Comparison of ENCODE assay signal across 9 cellular contexts in the genomic region with DNA sequence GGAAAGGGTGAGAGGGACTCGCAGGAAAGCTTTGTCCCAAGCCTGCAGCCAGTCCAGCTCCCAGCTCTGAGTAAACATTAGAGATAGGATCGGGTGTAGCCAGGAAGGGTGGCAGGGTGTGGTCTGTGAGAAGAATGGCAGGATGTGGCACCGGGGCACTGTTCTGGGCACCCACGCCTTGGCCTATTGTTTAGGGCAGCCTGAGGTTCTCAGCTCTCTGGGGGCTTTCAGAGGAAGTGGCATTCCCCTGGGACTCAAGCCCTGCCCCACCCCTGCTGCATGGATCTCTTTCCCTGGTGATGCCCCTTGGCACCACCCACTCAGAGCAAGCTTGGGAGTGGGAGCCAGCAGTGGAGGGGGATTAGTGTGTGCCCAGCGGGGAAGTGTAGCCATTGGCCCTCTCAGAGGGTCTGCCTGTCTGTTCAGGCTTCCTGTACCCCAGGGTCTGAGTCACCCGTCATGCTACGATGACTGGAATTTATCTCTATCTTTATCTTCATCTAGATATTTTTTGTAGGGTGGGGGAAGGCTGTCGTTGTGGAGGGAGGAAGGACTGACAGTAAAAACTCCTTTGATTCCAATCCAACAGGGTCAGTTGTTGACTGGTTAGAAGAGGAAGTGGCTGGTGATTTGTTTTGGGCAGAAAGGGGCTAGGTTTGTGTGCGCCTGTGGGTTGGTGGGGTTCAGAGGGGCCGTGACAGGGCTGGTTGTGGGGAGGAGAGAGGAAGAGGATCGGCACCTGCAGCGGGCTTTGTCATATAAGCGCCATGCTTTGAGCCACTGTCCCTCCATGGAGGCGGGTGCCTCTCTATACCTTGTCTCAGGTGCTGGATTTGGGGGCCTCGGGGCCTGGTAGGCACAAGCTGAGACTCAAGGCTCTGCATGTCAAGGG. TPM values are rescaled to one million over a fixed set of nuclear protein-coding genes. Genes with fewer than 3 reads are reported as not detected.
DNase-seq lines count a peak whose midpoint lies in the region; ATAC-seq and TF ChIP-seq lines count a peak whose summit lies in the region.
"Had no signal": no experiment of that assay in that cellular context is flagged by ENCODE, and none has a peak within 500 bp of the region (broad histone marks: within the 10 kb centered on the region; RNA-seq: fewer than 3 reads in every experiment).

No MANE protein-coding gene starts in this region.

- no peaks in the 10 kb centered on the region for H3K36me3 Mint-ChIP-seq in activated CD8-positive, alpha-beta T cell treated with anti-CD3 and anti-CD28 coated beads for 36 hours (ENCODE audit: low read depth)
- H3K36me3 Mint-ChIP-seq in immature natural killer cell, result no peaks in the 10 kb centered on the region

- intact Hi-C loops in activated CD8-positive, alpha-beta T cell treated with anti-CD3 and anti-CD28 coated beads for 36 hours (cut with micrococcal nuclease), result no loop called here

- peak; percentile 21 for DNase-seq in activated CD4-positive, alpha-beta T cell treated with anti-CD3 and anti-CD28 coated beads for 48 hours
- DNase-seq in activated CD4-positive, alpha-beta T cell treated with anti-CD3 and anti-CD28 coated beads, Interleukin-2, amount 50 U/mL, for 1 hour, result no peak
- peak; percentile 47 for DNase-seq in activated CD8-positive, alpha-beta T cell treated with anti-CD3 and anti-CD28 coated beads for 36 hours
- DNase-seq in immature natural killer cell (peak in 2 of 3 donors; percentile 32 to 36), suprapubic skin (ENCODE audit: low spot score in 2 of 2) (no peak), NCI-H1417 (lab: John Stamatoyannopoulos, UW) (no peak)
- DNase-seq: DMS79 treated with DMSO at 0.1 percent for 48 hours had no signal

- TF ChIP-seq CTCF in activated CD8-positive, alpha-beta T cell treated with anti-CD3 and anti-CD28 coated beads for 36 hours (IDR thresholded peaks at IDR 0.05), result no peak
- no peak for TF ChIP-seq CTCF in suprapubic skin (IDR thresholded peaks at IDR 0.05)

- WGBS in suprapubic skin, result 67% methylated on average over 15 of the region's 15 CpGs

- no peaks in the 10 kb centered on the region for H3K27me3 ChIP-seq in suprapubic skin

- POLR2A ChIA-PET in activated CD8-positive, alpha-beta T cell treated with anti-CD3 and anti-CD28 coated beads for 36 hours (lab: Charles Lee), result interaction anchor here (1.3 kb wide), 1 partner anchor 9 kb away, joined by 3 read pairs; no protein-coding TSS in a partner anchor

- H3K9me3 Mint-ChIP-seq in activated CD8-positive, alpha-beta T cell treated with anti-CD3 and anti-CD28 coated beads for 36 hours, result no peaks in the 10 kb centered on the region
- H3K9me3 Mint-ChIP-seq in immature natural killer cell, result no peaks in the 10 kb centered on the region

- no peaks in the 10 kb centered on the region for H3K36me3 ChIP-seq in suprapubic skin

- peaks cover 52% of the 10 kb centered on the region for H3K4me1 ChIP-seq in suprapubic skin

- peak; percentile 64 for ATAC-seq in activated CD8-positive, alpha-beta T cell treated with anti-CD3 and anti-CD28 coated beads for 36 hours
- ATAC-seq in HG02759 (IDR thresholded peaks at IDR 0.05; ENCODE audit: unreplicated experiment) (no peak), GM19035 (IDR thresholded peaks at IDR 0.05; ENCODE audit: unreplicated experiment) (no peak)

- CTCF ChIA-PET in activated CD8-positive, alpha-beta T cell treated with anti-CD3 and anti-CD28 coated beads for 36 hours (lab: Charles Lee), result interaction anchor here (1.9 kb wide), 1 partner anchor 24 kb away, joined by 6 read pairs; no protein-coding TSS in a partner anchor

- no peak overlapping the region for H3K4me3 Mint-ChIP-seq in activated CD8-positive, alpha-beta T cell treated with anti-CD3 and anti-CD28 coated beads for 36 hours
- peak overlapping the region; percentile 76 to 92 (median 78) for H3K4me3 Mint-ChIP-seq in immature natural killer cell

- no peak for TF ChIP-seq POLR2A in suprapubic skin (IDR thresholded peaks at IDR 0.05)

- peak overlapping the region; percentile 85 for H3K27ac Mint-ChIP-seq in activated CD8-positive, alpha-beta T cell treated with anti-CD3 and anti-CD28 coated beads for 36 hours
- H3K27ac Mint-ChIP-seq in immature natural killer cell, result peak overlapping the region; percentile 83 to 98 (median 95)

- no peaks in the 10 kb centered on the region for H3K27me3 Mint-ChIP-seq in activated CD8-positive, alpha-beta T cell treated with anti-CD3 and anti-CD28 coated beads for 36 hours
- peaks cover 0 to 4% (median 2%) of the 10 kb centered on the region in 3 donors for H3K27me3 Mint-ChIP-seq in immature natural killer cell (ENCODE audit: low read depth in 3 of 3)

- peak overlapping the region; percentile 76 for H3K27ac ChIP-seq in suprapubic skin

- H3K9me3 ChIP-seq in suprapubic skin, result no peaks in the 10 kb centered on the region

- TF ChIP-seq EP300 in suprapubic skin (IDR thresholded peaks at IDR 0.05), result no peak

- H3K4me3 ChIP-seq in suprapubic skin, result no peak overlapping the region

- peaks cover 35% of the 10 kb centered on the region for H3K4me1 Mint-ChIP-seq in activated CD8-positive, alpha-beta T cell treated with anti-CD3 and anti-CD28 coated beads for 36 hours (ENCODE audit: low read depth)
- H3K4me1 Mint-ChIP-seq in immature natural killer cell, result peaks cover 56 to 82% of the 10 kb centered on the region in 2 donors

RNA-seq across cellular contexts. Expression of gene SOX13, which starts 31.7 kb away (rescaled TPM):
- 1 to 10 TPM; 1.6 to 1.7 TPM for total RNA-seq in activated CD8-positive, alpha-beta T cell treated with anti-CD3 and anti-CD28 coated beads for 36 hours
- 1 to 10 TPM in 2 of 3 donors, under 1 TPM in 1; 0.54 to 6.6 (median 2.2) TPM for polyA plus RNA-seq in immature natural killer cell
- 10 to 100 TPM; 10.1 to 20.6 (median 15.6) TPM for total RNA-seq in suprapubic skin

RNA-seq across cellular contexts. Expression of gene ETNK2, which starts 47.3 kb away (rescaled TPM):
- 1 to 10 TPM; 1.3 to 1.4 TPM for total RNA-seq in activated CD8-positive, alpha-beta T cell treated with anti-CD3 and anti-CD28 coated beads for 36 hours
- polyA plus RNA-seq in immature natural killer cell, result 1 to 10 TPM; 1.4 to 4.8 (median 3.7) TPM
- total RNA-seq in suprapubic skin, result 10 to 100 TPM; 25.5 to 47.7 (median 36.0) TPM

Comparison
In these comparisons a context has a peak if more than half of its experiments do, and no peak if none do; other contexts are left out.
1. DNase-seq: peak in activated CD4-positive, alpha-beta T cell treated with anti-CD3 and anti-CD28 coated beads for 48 hours (single experiment), activated CD8-positive, alpha-beta T cell treated with anti-CD3 and anti-CD28 coated beads for 36 hours (single experiment) and immature natural killer cell (2 of 3); none in activated CD4-positive, alpha-beta T cell treated with anti-CD3 and anti-CD28 coated beads, Interleukin-2, amount 50 U/mL, for 1 hour (single experiment), suprapubic skin (0 of 2) and NCI-H1417 (0 of 3).
2. RNA of gene SOX13, which starts 31.7 kb away (total RNA-seq): 10.1 to 20.6 TPM in suprapubic skin; 1.6 to 1.7 TPM in activated CD8-positive, alpha-beta T cell treated with anti-CD3 and anti-CD28 coated beads for 36 hours; every median in the first group is over 4 times any median in the second.
3. RNA of gene ETNK2, which starts 47.3 kb away (total RNA-seq): 25.5 to 47.7 TPM in suprapubic skin; 1.3 to 1.4 TPM in activated CD8-positive, alpha-beta T cell treated with anti-CD3 and anti-CD28 coated beads for 36 hours; every median in the first group is over 10 times any median in the second.